35 cellular contexts compared by ENCODE assay signal in the genomic region with DNA sequence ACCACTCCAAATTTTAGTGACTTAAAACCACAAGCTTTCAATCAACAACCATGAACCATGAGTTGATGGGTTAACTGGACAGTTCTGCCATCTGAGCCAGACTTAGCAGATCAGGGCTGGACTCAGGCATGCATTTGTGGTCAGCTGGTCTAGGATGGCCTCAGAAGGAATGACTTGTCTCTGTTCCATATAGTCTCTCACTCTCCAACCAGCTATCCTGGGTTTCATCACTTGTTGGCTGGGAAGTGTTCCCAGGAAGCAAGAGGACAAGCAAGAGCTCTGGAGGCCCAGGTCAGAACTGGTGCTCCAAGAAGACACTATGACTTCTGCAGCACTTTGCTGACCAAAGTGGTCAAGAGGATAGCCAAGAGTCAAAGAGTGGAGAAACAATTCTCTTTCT. TPM values are rescaled to one million over a fixed set of nuclear protein-coding genes. Genes with fewer than 3 reads are reported as not detected.
DNase-seq lines count a peak whose midpoint lies in the region; ATAC-seq and TF ChIP-seq lines count a peak whose summit lies in the region.
"Had no signal": no experiment of that assay in that cellular context is flagged by ENCODE, and none has a peak within 500 bp of the region (broad histone marks: within the 10 kb centered on the region; RNA-seq: fewer than 3 reads in every experiment).

No MANE protein-coding gene starts in this region.

- H3K4me1 Mint-ChIP-seq in MCF 10A (ENCODE audit: insufficient read depth, unreplicated experiment): peaks cover 27% of the 10 kb centered on the region
- no peaks in the 10 kb centered on the region for H3K4me1 Mint-ChIP-seq in activated CD4-positive, alpha-beta T cell treated with anti-CD3 and anti-CD28 coated beads, Interleukin-2, amount 10 ng/mL, durations not matched to agents 24 days and 14 days
- H3K4me1 Mint-ChIP-seq: activated CD4-positive, alpha-beta memory T cell treated with anti-CD3 and anti-CD28 coated beads, Interleukin-2, amount 10 ng/mL, durations not matched to agents 7 days and 5 days; activated naive CD4-positive, alpha-beta T cell treated with anti-CD3 and anti-CD28 coated beads, Interleukin-2, amount 10 ng/mL, durations not matched to agents 7 days and 5 days; nephron progenitor cell had no signal

- peak overlapping the region; percentile 98; the same call in 1 of the 2 replicates for H2AFZ ChIP-seq in OCI-LY7 (ENCODE audit: low read length)
- H2AFZ ChIP-seq: hepatocyte had no signal

- no peaks in the 10 kb centered on the region for H3K9me3 ChIP-seq in breast epithelium
- H3K9me3 ChIP-seq in OCI-LY7 (ENCODE audit: low read length): no peaks in the 10 kb centered on the region
- no peaks in the 10 kb centered on the region for H3K9me3 ChIP-seq in gastrocnemius medialis
- H3K9me3 ChIP-seq in Peyer's patch: no peaks in the 10 kb centered on the region
- H3K9me3 ChIP-seq: colonic mucosa, mucosa of descending colon, spleen, thoracic aorta had no signal

- TF ChIP-seq CTCF in MCF 10A (IDR thresholded peaks at IDR 0.05; ENCODE audit: unreplicated experiment): no peak
- TF ChIP-seq CTCF in breast epithelium (IDR thresholded peaks at IDR 0.05): no peak
- TF ChIP-seq CTCF in OCI-LY7 (conservative IDR thresholded peaks at IDR 0.05; ENCODE audit: low read length): no peak
- TF ChIP-seq CTCF in gastrocnemius medialis (IDR thresholded peaks at IDR 0.05 in 4 of 5, conservative IDR thresholded peaks at IDR 0.05 in 1 of 5): no peak
- no peak for TF ChIP-seq CTCF in Peyer's patch (IDR thresholded peaks at IDR 0.05)

- no peaks in the 10 kb centered on the region for H3K9me3 Mint-ChIP-seq in MCF 10A (ENCODE audit: unreplicated experiment)
- H3K9me3 Mint-ChIP-seq in activated CD4-positive, alpha-beta T cell treated with anti-CD3 and anti-CD28 coated beads, Interleukin-2, amount 10 ng/mL, durations not matched to agents 24 days and 14 days: no peaks in the 10 kb centered on the region
- H3K9me3 Mint-ChIP-seq: activated CD4-positive, alpha-beta memory T cell treated with anti-CD3 and anti-CD28 coated beads, Interleukin-2, amount 10 ng/mL, durations not matched to agents 7 days and 5 days; activated naive CD4-positive, alpha-beta T cell treated with anti-CD3 and anti-CD28 coated beads, Interleukin-2, amount 10 ng/mL, durations not matched to agents 7 days and 5 days; activated T-helper 1 cell treated with anti-CD3 and anti-CD28 coated beads, Interleukin-12 subunit alpha, Interleukin-12 subunit beta, Interleukin-2, Interleukin-4 antibody, amounts not matched to agents 30 ng/mL and 10 ng/mL and 1 ng/mL, durations not matched to agents 14 hours and 24 hours and 36 hours; T-helper 2 cell treated with Interferon-gamma antibody and Interleukin-4, amounts not matched to agents 5 μg/mL and 100 μg/mL, for 36 hours had no signal

- H4K20me1 ChIP-seq in OCI-LY7 (ENCODE audit: insufficient read depth, low read length): no peaks in the 10 kb centered on the region

- no peaks in the 10 kb centered on the region for H3K79me2 ChIP-seq in OCI-LY7 (ENCODE audit: insufficient read depth, low read depth, low read length)
- H3K79me2 ChIP-seq: hepatocyte had no signal

- H3K4me1 ChIP-seq in breast epithelium (no peaks in the 10 kb centered on the region), OCI-LY7 (ENCODE audit: insufficient read depth, low read length, poor library complexity, severe bottlenecking) (peaks cover 23% of the 10 kb centered on the region), gastrocnemius medialis (peaks cover 6 to 16% of the 10 kb centered on the region in 2 donors), Peyer's patch (no peaks in the 10 kb centered on the region)
- H3K4me1 ChIP-seq: colonic mucosa had no signal

- no peak overlapping the region for H3K4me2 ChIP-seq in OCI-LY7 (ENCODE audit: low read length)
- H3K4me2 ChIP-seq: hepatocyte had no signal

- H3K36me3 ChIP-seq in breast epithelium (no peaks in the 10 kb centered on the region), OCI-LY7 (ENCODE audit: insufficient read depth, low read length) (no peaks in the 10 kb centered on the region), gastrocnemius medialis (no peaks in the 10 kb centered on the region), Peyer's patch (no peaks in the 10 kb centered on the region)
- H3K36me3 ChIP-seq: cardiac muscle cell, colonic mucosa, spleen, thoracic aorta had no signal

- TF ChIP-seq POLR2A in breast epithelium (IDR thresholded peaks at IDR 0.05) (no peak), gastrocnemius medialis (IDR thresholded peaks at IDR 0.05) (no peak), Peyer's patch (IDR thresholded peaks at IDR 0.05) (no peak)

- in situ Hi-C loops in gastrocnemius medialis (cut with MboI; ENCODE audit: low sequenced_read_pairs in 4 of 4): no loop called here

- H3K27ac ChIP-seq in breast epithelium (no peak overlapping the region), OCI-LY7 (ENCODE audit: low read depth, low read length, poor library complexity, severe bottlenecking) (no peak overlapping the region), gastrocnemius medialis (peak overlapping the region; percentile 10 to 45 (median 34)), Peyer's patch (no peak overlapping the region)
- H3K27ac ChIP-seq: 22Rv1, cardiac muscle cell, colonic mucosa, epithelial cell of prostate, hepatocyte, spleen, thoracic aorta had no signal

- H3K27me3 ChIP-seq in breast epithelium (no peaks in the 10 kb centered on the region), gastrocnemius medialis (no peaks in the 10 kb centered on the region), Peyer's patch (no peaks in the 10 kb centered on the region)
- H3K27me3 ChIP-seq: cardiac muscle cell, colonic mucosa, hepatocyte, spleen had no signal

- no peaks in the 10 kb centered on the region for H3K27me3 Mint-ChIP-seq in MCF 10A (ENCODE audit: insufficient read depth, unreplicated experiment)
- peaks cover 45% of the 10 kb centered on the region for H3K27me3 Mint-ChIP-seq in activated CD4-positive, alpha-beta T cell treated with anti-CD3 and anti-CD28 coated beads, Interleukin-2, amount 10 ng/mL, durations not matched to agents 24 days and 14 days

- peak; percentile 38 to 82 for ATAC-seq in gastrocnemius medialis
- ATAC-seq: mucosa of descending colon; stimulated activated naive CD8-positive, alpha-beta T cell treated with anti-CD3 and anti-CD28 coated beads, Interleukin-15, Interleukin-2, amounts not matched to agents 100 U/mL and 50 U/mL, for 24 hours had no signal

- H3K27ac Mint-ChIP-seq in MCF 10A (ENCODE audit: low read depth, unreplicated experiment): peak overlapping the region; percentile 84
- no peak overlapping the region for H3K27ac Mint-ChIP-seq in activated CD4-positive, alpha-beta T cell treated with anti-CD3 and anti-CD28 coated beads, Interleukin-2, amount 10 ng/mL, durations not matched to agents 24 days and 14 days
- H3K27ac Mint-ChIP-seq: activated CD4-positive, alpha-beta memory T cell treated with anti-CD3 and anti-CD28 coated beads, Interleukin-2, amount 10 ng/mL, durations not matched to agents 7 days and 5 days; activated naive CD4-positive, alpha-beta T cell treated with anti-CD3 and anti-CD28 coated beads, Interleukin-2, amount 10 ng/mL, durations not matched to agents 7 days and 5 days; activated T-helper 1 cell treated with anti-CD3 and anti-CD28 coated beads, Interleukin-12 subunit alpha, Interleukin-12 subunit beta, Interleukin-2, Interleukin-4 antibody, amounts not matched to agents 30 ng/mL and 10 ng/mL and 1 ng/mL, durations not matched to agents 14 hours and 24 hours and 36 hours; nephron progenitor cell; T-helper 2 cell treated with Interferon-gamma antibody and Interleukin-4, amounts not matched to agents 5 μg/mL and 100 μg/mL, for 36 hours had no signal

- POLR2A ChIA-PET in MCF 10A (lab: Yijun Ruan, JAX) (interaction anchor here (1.0 to 3.2 kb wide), 3 partner anchors 9 to 65 kb away, joined by 3 to 29 read pairs (median 3); no protein-coding TSS in a partner anchor), OCI-LY7 (lab: Charles Lee) (interaction anchor here (0.6 to 2.8 kb wide), 7 partner anchors 16 to 341 kb away, joined by 3 to 12 read pairs (median 4); no protein-coding TSS in a partner anchor)

- peaks cover 3% of the 10 kb centered on the region for H3K36me3 Mint-ChIP-seq in MCF 10A (ENCODE audit: insufficient read depth, unreplicated experiment)
- no peaks in the 10 kb centered on the region for H3K36me3 Mint-ChIP-seq in activated CD4-positive, alpha-beta T cell treated with anti-CD3 and anti-CD28 coated beads, Interleukin-2, amount 10 ng/mL, durations not matched to agents 24 days and 14 days (ENCODE audit: low read depth)
- H3K36me3 Mint-ChIP-seq: activated naive CD4-positive, alpha-beta T cell treated with anti-CD3 and anti-CD28 coated beads, Interleukin-2, amount 10 ng/mL, durations not matched to agents 7 days and 5 days had no signal

- no peaks in the 10 kb centered on the region for H3K9me2 ChIP-seq in OCI-LY7 (ENCODE audit: insufficient read depth, low read length)

- CTCF ChIA-PET in MCF 10A (lab: Yijun Ruan, JAX) (interaction anchor here (0.6 to 1.0 kb wide), 3 partner anchors 16 to 150 kb away, joined by 3 to 6 read pairs (median 3); no protein-coding TSS in a partner anchor), OCI-LY7 (lab: Charles Lee; ENCODE audit: unreplicated experiment) (interaction anchor here (1.7 kb wide), 1 partner anchor 17 kb away, joined by 5 read pairs; the partner anchor contains the start of gene MAP3K20)

- no peak overlapping the region for H3K4me3 Mint-ChIP-seq in MCF 10A (ENCODE audit: unreplicated experiment)
- no peak overlapping the region for H3K4me3 Mint-ChIP-seq in activated CD4-positive, alpha-beta T cell treated with anti-CD3 and anti-CD28 coated beads, Interleukin-2, amount 10 ng/mL, durations not matched to agents 24 days and 14 days
- H3K4me3 Mint-ChIP-seq: activated CD4-positive, alpha-beta memory T cell treated with anti-CD3 and anti-CD28 coated beads, Interleukin-2, amount 10 ng/mL, durations not matched to agents 7 days and 5 days; activated naive CD4-positive, alpha-beta T cell treated with anti-CD3 and anti-CD28 coated beads, Interleukin-2, amount 10 ng/mL, durations not matched to agents 7 days and 5 days; activated T-helper 1 cell treated with anti-CD3 and anti-CD28 coated beads, Interleukin-12 subunit alpha, Interleukin-12 subunit beta, Interleukin-2, Interleukin-4 antibody, amounts not matched to agents 30 ng/mL and 10 ng/mL and 1 ng/mL, durations not matched to agents 14 hours and 24 hours and 36 hours; nephron progenitor cell; T-helper 2 cell treated with Interferon-gamma antibody and Interleukin-4, amounts not matched to agents 5 μg/mL and 100 μg/mL, for 36 hours had no signal

- DNase-seq in MCF 10A (ENCODE audit: unreplicated experiment): no peak
- DNase-seq in breast epithelium (ENCODE audit: low spot score in 2 of 2): no peak
- no peak for DNase-seq in OCI-LY7 (ENCODE audit: low spot score)
- peak; percentile 75 for DNase-seq in fibroblast of peridontal ligament (ENCODE audit: extremely low read depth)
- peak in 1 of 2 donors; percentile 66 for DNase-seq in gastrocnemius medialis
- no peak for DNase-seq in activated CD4-positive, alpha-beta T cell treated with anti-CD3 and anti-CD28 coated beads, Interleukin-2, amount 10 ng/mL, durations not matched to agents 24 days and 14 days
- no peak for DNase-seq in activated effector memory CD4-positive, alpha-beta T cell treated with Interleukin-2 at 50 U/mL for 16 hours
- DNase-seq in Peyer's patch: no peak
- DNase-seq: activated CD4-positive, alpha-beta memory T cell treated with anti-CD3 and anti-CD28 coated beads, Interleukin-2, amount 10 ng/mL, durations not matched to agents 7 days and 5 days; activated CD4-positive, alpha-beta T cell treated with anti-CD3 and anti-CD28 coated beads for 1 hour; activated CD8-positive, alpha-beta memory T cell treated with anti-CD3 and anti-CD28 coated beads, Interleukin-2, amount 50 U/mL, for 48 hours; activated naive CD4-positive, alpha-beta T cell treated with anti-CD3 and anti-CD28 coated beads, Interleukin-2, amount 10 ng/mL, durations not matched to agents 7 days and 5 days; amygdala; Calu3; colonic mucosa; DMS79; effector memory CD4-positive, alpha-beta T cell; GF-D8; H7; mammary epithelial cell; mucosa of descending colon; NCI-H1436; NCI-H2081; NCI-H526; nephron progenitor cell; spleen; stimulated activated CD4-positive, alpha-beta T cell treated with anti-CD3 and anti-CD28 coated beads, Interleukin-2, amount 100 ng/mL, for 24 hours; stimulated activated naive CD8-positive, alpha-beta T cell treated with anti-CD3 and anti-CD28 coated beads, Interleukin-15, Interleukin-2, amounts not matched to agents 100 U/mL and 50 U/mL, for 24 hours had no signal

- no peak overlapping the region for H3K4me3 ChIP-seq in breast epithelium
- no peak overlapping the region for H3K4me3 ChIP-seq in OCI-LY7 (ENCODE audit: low read depth, low read length, poor library complexity, severe bottlenecking)
- H3K4me3 ChIP-seq in gastrocnemius medialis: no peak overlapping the region
- H3K4me3 ChIP-seq in Peyer's patch: no peak overlapping the region
- H3K4me3 ChIP-seq: cardiac muscle cell, colonic mucosa, hepatocyte, mucosa of descending colon, spleen, thoracic aorta had no signal

- BruUV-seq in MCF 10A (replicated peaks; lab: Mats Ljungman, UMichigan) (no TSS peak), OCI-LY7 (replicated peaks; lab: Mats Ljungman, UMichigan) (no TSS peak)

- intact Hi-C loops in MCF 10A (cut with micrococcal nuclease) (no loop called here), breast epithelium (cut with DNase I; ENCODE audit: low total_unique reads) (no loop called here), OCI-LY7 (cut with micrococcal nuclease; ENCODE audit: unreplicated experiment) (no loop called here), gastrocnemius medialis (cut with DNase I; ENCODE audit: low total_unique reads) (no loop called here)
- intact Hi-C loops in activated CD4-positive, alpha-beta T cell treated with anti-CD3 and anti-CD28 coated beads, Interleukin-2, amount 10 ng/mL, durations not matched to agents 24 days and 14 days (cut with micrococcal nuclease): no loop called here

RNA-seq across cellular contexts. Expression of gene MAP3K20, which starts 17.5 kb away (rescaled TPM):
- total RNA-seq in MCF 10A (2022): 134 and 150 TPM in 2 replicates
- 10 to 100 TPM; 34.8 to 67.0 (median 42.9) TPM for total RNA-seq in breast epithelium
- total RNA-seq in OCI-LY7 (2014; rRNA removed; shearing (Covaris generic)): 8.2 and 9.1 TPM in 2 replicates
- total RNA-seq in OCI-LY7 (2022): 17.3 and 17.9 TPM in 2 replicates
- total RNA-seq in gastrocnemius medialis: 100 to 1,000 TPM; 225 to 517 (median 280) TPM
- total RNA-seq in activated CD4-positive, alpha-beta T cell treated with anti-CD3 and anti-CD28 coated beads, Interleukin-2, amount 10 ng/mL, durations not matched to agents 24 days and 14 days: 17.9 and 19.1 TPM in 2 replicates
- total RNA-seq in Peyer's patch: 10 to 100 TPM in 3 of 4 donors, 1 to 10 TPM in 1; 6.8 to 32.2 (median 15.3) TPM

Comparison
In these comparisons a context has a peak if more than half of its experiments do, and no peak if none do; other contexts are left out.
1. H3K27ac ChIP-seq: peak in gastrocnemius medialis (4 of 4); none in breast epithelium (0 of 2), OCI-LY7 (single experiment) and Peyer's patch (0 of 4).